Comparison of ENCODE assay signal across 8 cellular contexts in the genomic region with DNA sequence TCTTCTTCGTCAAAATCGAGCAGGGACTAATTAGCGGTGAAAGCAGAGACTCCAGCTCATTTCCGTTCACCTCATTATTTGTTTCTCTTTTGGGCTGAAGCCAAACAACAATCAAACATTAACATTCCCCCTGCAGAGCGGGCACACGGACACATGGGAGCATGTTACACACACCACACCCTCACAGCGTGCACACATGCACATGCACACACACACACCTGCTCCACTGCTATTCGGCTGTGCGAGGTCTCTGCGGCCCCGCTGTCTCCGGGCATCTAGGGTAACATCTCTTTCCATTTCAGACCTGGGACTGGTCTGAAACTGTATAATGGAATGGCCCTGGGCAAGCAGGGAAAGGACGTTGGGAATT. TPM values are rescaled to one million over a fixed set of nuclear protein-coding genes. Genes with fewer than 3 reads are reported as not detected.
DNase-seq lines count a peak whose midpoint lies in the region; ATAC-seq and TF ChIP-seq lines count a peak whose summit lies in the region.

No MANE protein-coding gene starts in this region.

- H3K27me3 Mint-ChIP-seq in CD4-positive, alpha-beta T cell: no peaks in the 10 kb centered on the region

- no peak for ATAC-seq in CD4-positive, alpha-beta T cell (ENCODE audit: poor library complexity)
- peak; percentile 12 for ATAC-seq in HG02763 (IDR thresholded peaks at IDR 0.05; ENCODE audit: unreplicated experiment)

- H3K27ac Mint-ChIP-seq in CD4-positive, alpha-beta T cell: peak overlapping the region; percentile 78

- peaks cover 32% of the 10 kb centered on the region for H3K4me1 ChIP-seq in suprapubic skin

- 50% methylated on average over 12 of the region's 13 CpGs for WGBS in suprapubic skin

- CTCF ChIA-PET in CD4-positive, alpha-beta T cell (lab: Charles Lee): interaction anchor here (0.6 to 3.5 kb wide), 48 partner anchors 8 to 764 kb away, joined by 3 to 133 read pairs (median 5); partner anchors contain the start of gene LRRC8C

- no peak for TF ChIP-seq POLR2A in suprapubic skin (IDR thresholded peaks at IDR 0.05)

- no peaks in the 10 kb centered on the region for H3K36me3 Mint-ChIP-seq in CD4-positive, alpha-beta T cell (ENCODE audit: low read depth)

- intact Hi-C loops in CD4-positive, alpha-beta T cell (cut with DNase I, micrococcal nuclease): loop anchor here (1.0 to 5.0 kb wide), 7 partner anchors 65 to 280 kb away; partner anchors contain the start of gene LRRC8C (in 1 of the 2)

- POLR2A ChIA-PET in CD4-positive, alpha-beta T cell (lab: Charles Lee): interaction anchor here (0.7 to 4.5 kb wide), 27 partner anchors 9 to 279 kb away, joined by 3 to 88 read pairs (median 6); partner anchors contain the start of genes LRRC8B, LRRC8C and LRRC8D

- H3K9me3 ChIP-seq in CD4-positive, alpha-beta T cell (ENCODE audit: control insufficient read depth, low read length): no peaks in the 10 kb centered on the region
- H3K9me3 ChIP-seq in iPS-18c (ENCODE audit: control insufficient read depth, insufficient read depth, low read length) (no peaks in the 10 kb centered on the region), suprapubic skin (no peaks in the 10 kb centered on the region)

- TF ChIP-seq CTCF in CD4-positive, alpha-beta T cell (IDR thresholded peaks at IDR 0.05): no peak
- no peak for TF ChIP-seq CTCF in VCaP (conservative IDR thresholded peaks at IDR 0.05)
- TF ChIP-seq CTCF in suprapubic skin (IDR thresholded peaks at IDR 0.05): no peak

- no peak for TF ChIP-seq EP300 in suprapubic skin (IDR thresholded peaks at IDR 0.05)

- no peak overlapping the region for H3K27ac ChIP-seq in CD4-positive, alpha-beta T cell (ENCODE audit: low read depth, low read length)
- peak overlapping the region; percentile 35; the same call in 1 of the 2 replicates for H3K27ac ChIP-seq in VCaP
- H3K27ac ChIP-seq in suprapubic skin: no peak overlapping the region

- no peaks in the 10 kb centered on the region for H3K9me3 Mint-ChIP-seq in CD4-positive, alpha-beta T cell

- peaks cover 57% of the 10 kb centered on the region for H3K4me1 Mint-ChIP-seq in CD4-positive, alpha-beta T cell (ENCODE audit: low read depth)

- H3K27me3 ChIP-seq in CD4-positive, alpha-beta T cell (ENCODE audit: control insufficient read depth, insufficient read depth, low read length): no peaks in the 10 kb centered on the region
- no peaks in the 10 kb centered on the region for H3K27me3 ChIP-seq in suprapubic skin

- DNase-seq in CD4-positive, alpha-beta T cell: no peak
- DNase-seq in suprapubic skin (ENCODE audit: low spot score in 2 of 2) (peak in 1 of 2 donors; percentile 64), NCI-H82 treated with DMSO at 0.1 percent for 48 hours (lab: John Stamatoyannopoulos, UW; ENCODE audit: unreplicated experiment) (no peak), amniotic stem cell (lab: John Stamatoyannopoulos, UW) (no peak), NCI-H82 (lab: John Stamatoyannopoulos, UW) (no peak)

- no peaks in the 10 kb centered on the region for H3K36me3 ChIP-seq in suprapubic skin

- H3K4me3 ChIP-seq in iPS-18c (ENCODE audit: insufficient read depth, low read depth, low read length) (peak overlapping the region; percentile 69), suprapubic skin (peak overlapping the region; percentile 47)

- peak overlapping the region; percentile 86 for H3K4me3 Mint-ChIP-seq in CD4-positive, alpha-beta T cell

RNA-seq across cellular contexts. Expression of gene LRRC8D, which starts 58.4 kb away (rescaled TPM):
- total RNA-seq in CD4-positive, alpha-beta T cell: 10 to 100 TPM; 15.5 to 18.2 TPM
- total RNA-seq in suprapubic skin: 10 to 100 TPM; 11.7 to 24.8 (median 21.6) TPM
